Comparison of ENCODE assay signal across 11 cellular contexts in genomic region chr9:127762111-127762676, GRCh38. TPM values are rescaled to one million over a fixed set of nuclear protein-coding genes. Genes with fewer than 3 reads are reported as not detected.
DNase-seq lines count a peak whose midpoint lies in the region; ATAC-seq and TF ChIP-seq lines count a peak whose summit lies in the region.
"Had no signal": no experiment of that assay in that cellular context is flagged by ENCODE, and none has a peak within 500 bp of the region (broad histone marks: within the 10 kb centered on the region; RNA-seq: fewer than 3 reads in every experiment).

No MANE protein-coding gene starts in this region.

- peak overlapping the region; percentile 49 for H3K27ac Mint-ChIP-seq in T-helper 1 cell treated with Interleukin-12 subunit alpha and Interleukin-12 subunit beta and Interleukin-4 antibody, amounts not matched to agents 30 μg/mL and 1 μg/mL, for 36 hours
- H3K27ac Mint-ChIP-seq in central memory CD8-positive, alpha-beta T cell (ENCODE audit: low read depth) = peak overlapping the region; percentile 96

- H3K4me3 ChIP-seq in lung (no peak overlapping the region), subcutaneous abdominal adipose tissue (ENCODE audit: low read depth in 1 of 5, low read length in 5 of 5) (peak overlapping the region in 3 of 5 donors; percentile 44 to 58 (median 46))
- H3K4me3 ChIP-seq: tibial nerve had no signal

- H3K27ac ChIP-seq in lung (ENCODE audit: low read depth in 1 of 2, low read length in 1 of 2) (peak overlapping the region; percentile 78 to 93), subcutaneous abdominal adipose tissue (ENCODE audit: low read depth, low read length) (peak overlapping the region; percentile 82), RWPE1 (no peak overlapping the region)

- no peak overlapping the region for H3K4me3 Mint-ChIP-seq in T-helper 1 cell treated with Interleukin-12 subunit alpha and Interleukin-12 subunit beta and Interleukin-4 antibody, amounts not matched to agents 30 μg/mL and 1 μg/mL, for 36 hours
- H3K4me3 Mint-ChIP-seq in central memory CD8-positive, alpha-beta T cell = no peak overlapping the region

- DNase-seq in T-helper 1 cell = no peak
- DNase-seq in central memory CD8-positive, alpha-beta T cell (ENCODE audit: low spot score in 2 of 2) = no peak
- DNase-seq in lung (ENCODE audit: low spot score) = peak; percentile 64
- no peak for DNase-seq in RWPE1 (ENCODE audit: low spot score)
- DNase-seq in HEK293T (ENCODE audit: extremely low spot score) = no peak

- H3K9me3 Mint-ChIP-seq in T-helper 1 cell treated with Interleukin-12 subunit alpha and Interleukin-12 subunit beta and Interleukin-4 antibody, amounts not matched to agents 30 μg/mL and 1 μg/mL, for 36 hours = no peaks in the 10 kb centered on the region
- no peaks in the 10 kb centered on the region for H3K9me3 Mint-ChIP-seq in central memory CD8-positive, alpha-beta T cell

- H3K9me3 ChIP-seq in lung (ENCODE audit: control insufficient read depth in 2 of 2, insufficient read depth in 1 of 2, low read length in 1 of 2) = no peaks in the 10 kb centered on the region
- H3K9me3 ChIP-seq in subcutaneous abdominal adipose tissue (ENCODE audit: control insufficient read depth in 5 of 5, low read length in 5 of 5) = no peaks in the 10 kb centered on the region
- H3K9me3 ChIP-seq: tibial nerve had no signal

- H3K27me3 ChIP-seq in lung (ENCODE audit: control insufficient read depth, insufficient read depth) = no peaks in the 10 kb centered on the region
- H3K27me3 ChIP-seq in subcutaneous abdominal adipose tissue (ENCODE audit: control insufficient read depth in 5 of 5, insufficient read depth in 4 of 5, low read length in 5 of 5) = peaks cover 0 to 2% (median 0%) of the 10 kb centered on the region in 5 donors

- CTCF ChIA-PET in RWPE1 (lab: Yijun Ruan, JAX) = interaction anchor here (0.6 kb wide), 1 partner anchor 27 kb away, joined by 3 read pairs; no protein-coding TSS in a partner anchor
- CTCF ChIA-PET in HEK293T (lab: Yijun Ruan, JAX) = no interaction called here

- POLR2A ChIA-PET in RWPE1 (lab: Yijun Ruan, JAX; ENCODE audit: low non-redundant PET) = no interaction called here
- POLR2A ChIA-PET in HEK293T (lab: Yijun Ruan, JAX) = interaction anchor here (0.6 kb wide), 1 partner anchor 63 kb away, joined by 3 read pairs; no protein-coding TSS in a partner anchor

- H3K27me3 Mint-ChIP-seq in T-helper 1 cell treated with Interleukin-12 subunit alpha and Interleukin-12 subunit beta and Interleukin-4 antibody, amounts not matched to agents 30 μg/mL and 1 μg/mL, for 36 hours (ENCODE audit: low read depth) = no peaks in the 10 kb centered on the region
- no peaks in the 10 kb centered on the region for H3K27me3 Mint-ChIP-seq in central memory CD8-positive, alpha-beta T cell

- no peak for ATAC-seq in central memory CD8-positive, alpha-beta T cell (replicated peaks; ENCODE audit: extremely low read depth, poor library complexity, severe bottlenecking)
- ATAC-seq in lung (ENCODE audit: insufficient read depth, low FRiP score) (peak; percentile 35), GM18502 (IDR thresholded peaks at IDR 0.05; ENCODE audit: poor library complexity, unreplicated experiment) (no peak)
- ATAC-seq: SK-N-SH treated with all-trans-retinoic acid at 6 μM for 48 hours had no signal

- H3K4me1 Mint-ChIP-seq in T-helper 1 cell treated with Interleukin-12 subunit alpha and Interleukin-12 subunit beta and Interleukin-4 antibody, amounts not matched to agents 30 μg/mL and 1 μg/mL, for 36 hours (ENCODE audit: low read depth) = peaks cover 39% of the 10 kb centered on the region
- peaks cover 55% of the 10 kb centered on the region for H3K4me1 Mint-ChIP-seq in central memory CD8-positive, alpha-beta T cell

- H3K4me1 ChIP-seq in lung (ENCODE audit: control insufficient read depth in 2 of 2, insufficient read depth in 2 of 2, low read length in 2 of 2) (peaks cover 0 to 13% of the 10 kb centered on the region in 2 donors), subcutaneous abdominal adipose tissue (ENCODE audit: control insufficient read depth in 5 of 5, insufficient read depth in 5 of 5, low read length in 5 of 5) (peaks cover 0 to 82% (median 30%) of the 10 kb centered on the region in 5 donors)

- no peak for TF ChIP-seq CTCF in lung (IDR thresholded peaks at IDR 0.05; ENCODE audit: control extremely low read depth, extremely low read depth)
- no peak for TF ChIP-seq CTCF in RWPE1 (conservative IDR thresholded peaks at IDR 0.05; ENCODE audit: low read depth)

- H3K36me3 Mint-ChIP-seq in T-helper 1 cell treated with Interleukin-12 subunit alpha and Interleukin-12 subunit beta and Interleukin-4 antibody, amounts not matched to agents 30 μg/mL and 1 μg/mL, for 36 hours (ENCODE audit: low read depth) = peaks cover 51% of the 10 kb centered on the region
- H3K36me3 Mint-ChIP-seq in central memory CD8-positive, alpha-beta T cell (ENCODE audit: insufficient read depth) = peaks cover 37% of the 10 kb centered on the region

- peak overlapping the region in 2 of 5 donors; percentile 11 to 38 for H3K9ac ChIP-seq in subcutaneous abdominal adipose tissue (ENCODE audit: low read length in 5 of 5)

- peaks cover 0 to 12% of the 10 kb centered on the region in 2 donors for H3K36me3 ChIP-seq in lung (ENCODE audit: control insufficient read depth in 2 of 2, insufficient read depth in 2 of 2, low read length in 2 of 2)
- peaks cover 0 to 9% (median 2%) of the 10 kb centered on the region in 5 donors for H3K36me3 ChIP-seq in subcutaneous abdominal adipose tissue (ENCODE audit: control insufficient read depth in 5 of 5, insufficient read depth in 5 of 5, low read length in 5 of 5)
- H3K36me3 ChIP-seq: tibial nerve had no signal

- WGBS in lung, 2 donors = 13 to 30% methylated on average over 16 of the region's 16 CpGs

TF ChIP-seq in HEK293T, 16 proteins besides CTCF, POLR2A, EP300 and RAD21:
- TF ChIP-seq LEF1 (IDR thresholded peaks at IDR 0.05; ENCODE audit: borderline replicate concordance) = no peak
- TF ChIP-seq SP1 (IDR thresholded peaks at IDR 0.05) = no peak
- TF ChIP-seq L3MBTL2 (conservative IDR thresholded peaks at IDR 0.05) = no peak

RNA-seq across cellular contexts. Expression of gene SH2D3C, which starts 16.3 kb away (rescaled TPM):
- total RNA-seq in lung = 10 to 100 TPM; 34.5 to 51.5 TPM
- polyA plus RNA-seq in lung = 10 to 100 TPM; 41.0 to 43.0 TPM

RNA-seq across cellular contexts. Expression of gene CDK9, which starts 23.6 kb away (rescaled TPM):
- total RNA-seq in lung = 10 to 100 TPM; 54.9 to 97.9 TPM
- 10 to 100 TPM; 53.9 to 55.9 TPM for polyA plus RNA-seq in lung

RNA-seq across cellular contexts. Expression of gene TOR2A, which starts 27.1 kb away (rescaled TPM):
- total RNA-seq in lung = 10 to 100 TPM in 1 of 2 donors, 1 to 10 TPM in 1; 8.8 to 19.8 TPM
- polyA plus RNA-seq in lung = 10 to 100 TPM; 14.0 to 30.8 TPM

RNA-seq across cellular contexts. Expression of gene FPGS, which starts 40.5 kb away (rescaled TPM):
- 100 to 1,000 TPM in 1 of 2 donors, 10 to 100 TPM in 1; 42.5 to 115 TPM for total RNA-seq in lung
- polyA plus RNA-seq in lung = 10 to 100 TPM; 89.6 to 97.6 TPM

RNA-seq across cellular contexts. Expression of gene TTC16, which starts 46.3 kb away (rescaled TPM):
- 1 to 10 TPM; 4.0 to 5.6 TPM for total RNA-seq in lung
- polyA plus RNA-seq in lung = 1 to 10 TPM; 1.5 TPM
- total RNA-seq: kidney epithelial cell had no signal
